8 cellular contexts compared by ENCODE assay signal in the genomic region with DNA sequence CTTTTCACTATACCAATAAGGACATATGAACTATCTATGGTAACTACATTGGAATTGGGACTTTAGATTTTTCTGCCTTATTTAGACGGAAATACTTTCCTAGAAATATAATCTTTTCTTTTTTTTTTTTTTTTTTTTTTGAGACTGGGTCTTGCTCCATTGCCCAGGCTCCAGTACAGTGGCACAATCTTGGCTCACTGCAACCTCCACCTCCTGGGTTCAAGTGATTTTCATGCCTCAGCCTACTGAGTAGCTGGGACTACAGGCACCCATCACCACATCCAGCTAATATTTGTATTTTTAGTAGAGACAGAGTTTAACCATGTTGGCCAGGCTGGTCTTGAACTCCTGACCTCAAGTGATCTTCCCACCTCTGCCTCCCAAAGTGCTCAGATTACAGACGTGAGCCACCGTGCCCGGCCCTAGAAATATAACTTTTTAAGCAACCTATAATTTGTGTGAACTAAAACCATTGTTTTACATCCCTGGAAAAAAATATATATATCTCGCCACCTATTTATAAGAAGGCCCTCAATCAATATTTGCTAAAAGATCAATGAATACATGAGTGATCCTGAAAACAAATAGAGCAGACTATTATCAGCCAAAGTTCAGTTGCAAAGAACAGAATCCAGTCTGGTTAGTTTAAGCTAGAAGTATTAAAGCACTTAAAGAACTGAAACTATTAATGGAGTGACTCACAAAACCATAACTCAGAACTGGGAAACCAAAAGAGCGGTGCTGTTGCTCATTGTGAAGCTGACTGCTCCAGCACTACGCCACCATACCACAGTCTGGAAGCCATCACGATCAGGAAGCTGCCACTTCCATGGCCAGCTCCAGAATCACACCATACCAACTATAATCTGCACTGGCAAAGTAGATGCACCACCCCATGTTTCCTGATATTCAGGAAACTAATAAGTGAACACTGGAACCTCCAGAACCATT. TPM values are rescaled to one million over a fixed set of nuclear protein-coding genes. Genes with fewer than 3 reads are reported as not detected.
DNase-seq lines count a peak whose midpoint lies in the region; ATAC-seq and TF ChIP-seq lines count a peak whose summit lies in the region.

No MANE protein-coding gene starts in this region.

- H4K5ac ChIP-seq in H9 (ENCODE audit: insufficient read length, low read depth, low read length), result no peak overlapping the region

- no peak overlapping the region for H3T11ph ChIP-seq in H9 (ENCODE audit: low read length)

- H3K4me1 Mint-ChIP-seq in H9, result peaks cover 12 to 13% of the 10 kb centered on the region in 2 experiments

- in situ Hi-C loops in brain microvascular endothelial cell (cut with HindIII; ENCODE audit: low pct_ligation_motif_present, low sequenced_read_pairs), result no loop called here

- no peak overlapping the region for H3K56ac ChIP-seq in H9 (ENCODE audit: insufficient read length, low read depth, low read length)

- intact Hi-C loops in ascending aorta (cut with DNase I), result no loop called here

- H4K8ac ChIP-seq in H9 (replicated peaks; ENCODE audit: insufficient read length, low read depth, low read length), result no peak overlapping the region

- no peaks in the 10 kb centered on the region for H3K27me3 ChIP-seq in H9 (ENCODE audit: insufficient read depth, low read length)
- no peaks in the 10 kb centered on the region for H3K27me3 ChIP-seq in brain microvascular endothelial cell (replicated peaks)
- no peaks in the 10 kb centered on the region for H3K27me3 ChIP-seq in ascending aorta

- H3K36me3 Mint-ChIP-seq in H9 (ENCODE audit: insufficient read depth in 1 of 3, low read depth in 3 of 3), result no peaks in the 10 kb centered on the region

- no CpG with 5 or more reads among the region's 8 CpGs for WGBS in H9 (ENCODE audit: extremely low coverage, insufficient read length, low lambda C conversion rate)

- no peak overlapping the region for H2AK5ac ChIP-seq in H9 (ENCODE audit: insufficient read length, low read length)

- ATAC-seq in GM21381 (IDR thresholded peaks at IDR 0.05; ENCODE audit: unreplicated experiment), result peak; percentile 56
- peak; percentile 73 for ATAC-seq in HG03520 (IDR thresholded peaks at IDR 0.05; ENCODE audit: unreplicated experiment)

- no peak overlapping the region; the same call in 1 of the 2 replicates for H2BK15ac ChIP-seq in H9 (ENCODE audit: low read depth, low read length)

- H3K9me3 ChIP-seq in H9 (ENCODE audit: control insufficient read depth, low read depth, low read length) (no peaks in the 10 kb centered on the region), ascending aorta (no peaks in the 10 kb centered on the region)

- H3K27me3 Mint-ChIP-seq in H9 (ENCODE audit: low read depth), result no peaks in the 10 kb centered on the region

- H4K91ac ChIP-seq in H9 (ENCODE audit: insufficient read length, low read depth, low read length), result no peak overlapping the region

- H2BK5ac ChIP-seq in H9 (ENCODE audit: insufficient read length, low read length), result no peak overlapping the region

- H3K27ac Mint-ChIP-seq in H9, result no peak overlapping the region

- H2AFZ ChIP-seq in H9 (ENCODE audit: low read length), result no peak overlapping the region

- H4K20me1 ChIP-seq in H9 (ENCODE audit: control insufficient read depth, insufficient read depth, insufficient read length), result no peaks in the 10 kb centered on the region

- no peaks in the 10 kb centered on the region for H3K9me3 Mint-ChIP-seq in H9

- H3K18ac ChIP-seq in H9 (ENCODE audit: insufficient read length, low read depth, low read length), result no peak overlapping the region

- no peak overlapping the region for H3K4me2 ChIP-seq in H9 (ENCODE audit: insufficient read depth, insufficient read length, low read length)

- no peaks in the 10 kb centered on the region for H3K79me1 ChIP-seq in H9 (ENCODE audit: insufficient read depth, low read depth, low read length, poor library complexity, severe bottlenecking)

- no peak overlapping the region for H3K4ac ChIP-seq in H9 (ENCODE audit: low read depth, low read length)

- H3K27ac ChIP-seq in H9 (ENCODE audit: insufficient read length, low read depth, low read length), result no peak overlapping the region
- H3K27ac ChIP-seq in brain microvascular endothelial cell, result no peak overlapping the region
- H3K27ac ChIP-seq in ascending aorta, result no peak overlapping the region

- H3K23ac ChIP-seq in H9 (ENCODE audit: insufficient read length, low read depth, low read length), result no peak overlapping the region

- H2BK20ac ChIP-seq in H9 (ENCODE audit: low read depth, low read length, poor library complexity, severe bottlenecking), result no peak overlapping the region

- H3K14ac ChIP-seq in H9 (ENCODE audit: insufficient read depth, low read length), result no peak overlapping the region

- no peak overlapping the region for H2BK12ac ChIP-seq in H9 (ENCODE audit: insufficient read length, low read depth, low read length)

- no peak for TF ChIP-seq CTCF in GM10248 (IDR thresholded peaks at IDR 0.05; ENCODE audit: control extremely low read depth, extremely low read depth, low read depth, missing control alignments)
- TF ChIP-seq CTCF in H9 (conservative IDR thresholded peaks at IDR 0.05), result no peak
- TF ChIP-seq CTCF in brain microvascular endothelial cell (IDR thresholded peaks at IDR 0.05; ENCODE audit: low read depth, low read length, missing control alignments), result no peak
- TF ChIP-seq CTCF in ascending aorta (IDR thresholded peaks at IDR 0.05), result no peak

- CTCF ChIA-PET in GM10248 (lab: Yijun Ruan, JAX), result interaction anchor here (1.0 to 4.6 kb wide), 7 partner anchors 9 to 30 kb away, joined by 3 to 28 read pairs (median 5); a partner anchor contains a TSS

- no peaks in the 10 kb centered on the region for H3K23me2 ChIP-seq in H9 (ENCODE audit: insufficient read length, low read depth, low read length, poor library complexity, severe bottlenecking)

- no peaks in the 10 kb centered on the region for H3K36me3 ChIP-seq in brain microvascular endothelial cell (replicated peaks)
- H3K36me3 ChIP-seq in ascending aorta, result no peaks in the 10 kb centered on the region

- H3K4me3 ChIP-seq in brain microvascular endothelial cell (ENCODE audit: low read depth, low read length) (no peak overlapping the region), ascending aorta (no peak overlapping the region)

- H3K4me3 Mint-ChIP-seq in H9, result no peak overlapping the region

- no peaks in the 10 kb centered on the region for H3K79me2 ChIP-seq in H9 (ENCODE audit: insufficient read depth, low read length)

- no peak overlapping the region for H3K9ac ChIP-seq in H9 (ENCODE audit: extremely low read depth, insufficient read length, low read length)

- no peaks in the 10 kb centered on the region; the same call in 1 of the 2 replicates for H3K4me1 ChIP-seq in H9 (ENCODE audit: insufficient read depth, low read length)
- H3K4me1 ChIP-seq in ascending aorta, result peaks cover 0 to under 1% of the 10 kb centered on the region in 2 donors

- POLR2A ChIA-PET in GM10248 (lab: Yijun Ruan, JAX), result interaction anchor here (1.1 to 1.9 kb wide), 2 partner anchors 133 to 140 kb away, joined by 3 to 13 read pairs; a partner anchor contains a TSS

- DNase-seq in GM10248 (ENCODE audit: extremely low spot score), result peak; percentile 53
- DNase-seq in dermis blood vessel endothelial cell, result peak; percentile 51
- no peak for DNase-seq in H9
- DNase-seq in brain microvascular endothelial cell, result no peak
- DNase-seq in SHP77 treated with DMSO at 0.1 percent for 48 hours (lab: John Stamatoyannopoulos, UW), result no peak
- no peak for DNase-seq in ascending aorta (ENCODE audit: low spot score in 2 of 2)

- no peak overlapping the region for H2BK120ac ChIP-seq in H9 (ENCODE audit: low read depth, low read length, poor library complexity, severe bottlenecking)

RNA-seq across cellular contexts. Expression of a gene that starts 8.4 kb away (rescaled TPM):
- total RNA-seq in dermis blood vessel endothelial cell (51.1 and 52.8 TPM in 2 replicates), H9 (2021) (50.7 and 52.3 TPM in 2 replicates), ascending aorta (10.6 TPM)

RNA-seq across cellular contexts. Expression of a gene that starts 54.8 kb away (rescaled TPM):
- total RNA-seq in dermis blood vessel endothelial cell (6.3 and 18.2 TPM in 2 replicates), H9 (2021) (10.0 and 10.4 TPM in 2 replicates), ascending aorta (1.4 TPM)

Comparison
In these comparisons a context has a peak if more than half of its experiments do, and no peak if none do; other contexts are left out.
1. DNase-seq: peak in GM10248 (single experiment) and dermis blood vessel endothelial cell (single experiment); none in H9 (single experiment), brain microvascular endothelial cell (single experiment), SHP77 treated with DMSO at 0.1 percent for 48 hours (single experiment) and ascending aorta (0 of 2).